Comparison of ENCODE assay signal across 1 cellular context in genomic region chr19:32691952-32692726, GRCh38.
TF ChIP-seq lines count a peak whose summit lies in the region.

No MANE protein-coding gene starts in this region.

TF ChIP-seq in HepG2, 621 proteins besides CTCF, POLR2A, EP300 and RAD21 (continued from another document and continues in another):
- TF ChIP-seq ZHX2 (IDR thresholded peaks at IDR 0.05; ENCODE audit: low read depth) (peak; percentile 3; the same call in 1 of the 2 replicates), ZHX2 (CRISPR knock-in tag; IDR thresholded peaks at IDR 0.05; ENCODE audit: borderline replicate concordance) (no peak), YEATS4 (CRISPR knock-in tag; IDR thresholded peaks at IDR 0.05; ENCODE audit: borderline replicate concordance) (peak; percentile 52; the same call in 1 of the 2 replicates), ZNF784 (CRISPR knock-in tag; IDR thresholded peaks at IDR 0.05; ENCODE audit: borderline replicate concordance) (peak; percentile 60; the same call in 1 of the 2 replicates), KDM5B (CRISPR knock-in tag; IDR thresholded peaks at IDR 0.05; ENCODE audit: borderline replicate concordance) (0 out of 2 replicates have a peak, but pooled peaks have one; percentile 23), ZBTB33 (CRISPR knock-in tag; IDR thresholded peaks at IDR 0.05) (peak; percentile 90), ZNF343 (CRISPR knock-in tag; IDR thresholded peaks at IDR 0.05) (0 out of 2 replicates have a peak, but pooled peaks have one; percentile 40), SALL2 (CRISPR knock-in tag; IDR thresholded peaks at IDR 0.05) (0 out of 2 replicates have a peak, but pooled peaks have one; percentile 40), ZZZ3 (CRISPR knock-in tag; IDR thresholded peaks at IDR 0.05; ENCODE audit: borderline replicate concordance) (peak; percentile 41; the same call in 1 of the 2 replicates), MAX (IDR thresholded peaks at IDR 0.05) (peak; percentile 78), TERF1 (CRISPR knock-in tag; IDR thresholded peaks at IDR 0.05) (peak; percentile 90; the same call in 1 of the 2 replicates), CENPT (CRISPR knock-in tag; IDR thresholded peaks at IDR 0.05; ENCODE audit: low read depth) (peak; percentile 84; the same call in 1 of the 2 replicates), SOX6 (IDR thresholded peaks at IDR 0.05) (no peak), SOX6 (CRISPR knock-in tag; IDR thresholded peaks at IDR 0.05) (no peak), TFDP2 (CRISPR knock-in tag; IDR thresholded peaks at IDR 0.05) (peak; percentile 33), BORCS8-MEF2B (CRISPR knock-in tag; IDR thresholded peaks at IDR 0.05) (peak; percentile 51; the same call in 1 of the 2 replicates), RBM39 (IDR thresholded peaks at IDR 0.05; ENCODE audit: low read depth, low read length, poor library complexity, severe bottlenecking) (peak; percentile 79), MXD3 (CRISPR knock-in tag; IDR thresholded peaks at IDR 0.05) (no peak; the same call in 1 of the 2 replicates), ZNF883 (CRISPR knock-in tag; IDR thresholded peaks at IDR 0.05; ENCODE audit: not compliant biosample characterization) (peak; percentile 73), PATZ1 (CRISPR knock-in tag; IDR thresholded peaks at IDR 0.05) (no peak), HNF1A (IDR thresholded peaks at IDR 0.05; ENCODE audit: low read depth) (no peak), HNF1A (CRISPR knock-in tag; IDR thresholded peaks at IDR 0.05; ENCODE audit: borderline replicate concordance) (0 out of 2 replicates have a peak, but pooled peaks have one; percentile 32), ARNT2 (CRISPR knock-in tag; IDR thresholded peaks at IDR 0.05; ENCODE audit: low read depth) (peak; percentile 6), TAF1 (CRISPR knock-in tag; IDR thresholded peaks at IDR 0.05) (no peak; the same call in 1 of the 2 replicates), MEF2D (CRISPR knock-in tag; IDR thresholded peaks at IDR 0.05) (no peak), ZNF766 (CRISPR knock-in tag; IDR thresholded peaks at IDR 0.05; ENCODE audit: borderline replicate concordance) (no peak), SIN3B (IDR thresholded peaks at IDR 0.05; ENCODE audit: low read length) (no peak), MED1 (CRISPR knock-in tag; IDR thresholded peaks at IDR 0.05) (peak; percentile 2; the same call in 1 of the 2 replicates), GFI1 (CRISPR knock-in tag; IDR thresholded peaks at IDR 0.05; ENCODE audit: borderline replicate concordance) (no peak), SSRP1 (CRISPR knock-in tag; IDR thresholded peaks at IDR 0.05) (no peak), ZNF235 (CRISPR knock-in tag; IDR thresholded peaks at IDR 0.05; ENCODE audit: borderline replicate concordance) (peak; percentile 15; the same call in 1 of the 2 replicates), RXRA (CRISPR knock-in tag; IDR thresholded peaks at IDR 0.05) (0 out of 2 replicates have a peak, but pooled peaks have one; percentile 45), ZNF598 (CRISPR knock-in tag; IDR thresholded peaks at IDR 0.05; ENCODE audit: borderline replicate concordance) (peak; percentile 69; the same call in 1 of the 2 replicates), LBX2 (CRISPR knock-in tag; IDR thresholded peaks at IDR 0.05; ENCODE audit: borderline replicate concordance) (0 out of 2 replicates have a peak, but pooled peaks have one; percentile 74), ZNF678 (CRISPR knock-in tag; IDR thresholded peaks at IDR 0.05) (0 out of 2 replicates have a peak, but pooled peaks have one; percentile 42), TMF1 (CRISPR knock-in tag; IDR thresholded peaks at IDR 0.05; ENCODE audit: low read depth) (peak; percentile 86), ZNF773 (CRISPR knock-in tag; IDR thresholded peaks at IDR 0.05; ENCODE audit: borderline replicate concordance) (no peak), ZBTB34 (CRISPR knock-in tag; IDR thresholded peaks at IDR 0.05) (0 out of 2 replicates have a peak, but pooled peaks have one; percentile 33), BRCA1 (CRISPR knock-in tag; IDR thresholded peaks at IDR 0.05) (no peak)
